In the genomic region with DNA sequence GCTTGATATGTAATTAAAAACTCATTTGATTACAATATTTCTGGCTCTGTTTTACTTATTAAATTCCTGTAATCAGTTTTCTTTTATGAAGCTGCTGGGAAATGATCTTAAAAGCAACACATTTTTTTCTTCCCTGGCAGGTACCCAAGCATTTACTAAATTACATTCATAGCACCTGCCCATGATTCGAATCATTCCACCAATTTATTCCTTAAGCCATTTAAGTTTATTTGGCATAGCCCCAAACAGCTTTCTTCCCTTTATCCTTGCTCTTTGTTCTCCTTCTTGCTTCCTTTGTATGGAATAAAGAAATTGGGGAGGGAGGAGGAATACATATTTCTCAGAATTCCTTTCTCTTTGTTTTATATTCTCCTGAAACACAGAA, we compare ENCODE assay signal across 10 cellular contexts.
DNase-seq lines count a peak whose midpoint lies in the region; ATAC-seq and TF ChIP-seq lines count a peak whose summit lies in the region.
"Had no signal": no experiment of that assay in that cellular context is flagged by ENCODE, and none has a peak within 500 bp of the region (broad histone marks: within the 10 kb centered on the region; RNA-seq: fewer than 3 reads in every experiment).

No MANE protein-coding gene starts in this region.

- no peak overlapping the region for H2BK5ac ChIP-seq in mesenchymal stem cell (ENCODE audit: low read depth, low read length, poor library complexity, severe bottlenecking)

- H3K4me1 ChIP-seq in right cardiac atrium (ENCODE audit: control insufficient read depth, insufficient read depth, low read length) (no peaks in the 10 kb centered on the region), mesenchymal stem cell (ENCODE audit: control insufficient read depth, insufficient read depth, low read depth, low read length) (no peaks in the 10 kb centered on the region), upper lobe of right lung (no peaks in the 10 kb centered on the region)

- no peak overlapping the region for H2AFZ ChIP-seq in mesenchymal stem cell (ENCODE audit: low read depth, low read length)

- peak overlapping the region; percentile 86 for H3K4me3 Mint-ChIP-seq in activated B cell treated with CpG ODN at 0.5 μM for 24 hours

- no peak overlapping the region for H4K91ac ChIP-seq in mesenchymal stem cell (ENCODE audit: low read length)

- no peak overlapping the region for H3K4ac ChIP-seq in mesenchymal stem cell (ENCODE audit: low read depth in 1 of 2, low read length in 2 of 2)

- H3K4me2 ChIP-seq in mesenchymal stem cell (ENCODE audit: low read length, poor library complexity, severe bottlenecking) = no peak overlapping the region

- no peak for TF ChIP-seq CTCF in activated B cell treated with CpG ODN at 0.5 μM for 24 hours (IDR thresholded peaks at IDR 0.05)
- no peak for TF ChIP-seq CTCF in upper lobe of right lung (IDR thresholded peaks at IDR 0.05)

- H3K23ac ChIP-seq in mesenchymal stem cell (ENCODE audit: low read length in 2 of 2) = no peak overlapping the region

- H3K9ac ChIP-seq in mesenchymal stem cell (ENCODE audit: low read length) = peak overlapping the region; percentile 88

- no peak overlapping the region for H3K18ac ChIP-seq in mesenchymal stem cell (ENCODE audit: low read depth in 1 of 2, low read length in 2 of 2)

- H3K4me1 Mint-ChIP-seq in activated B cell treated with CpG ODN at 0.5 μM for 24 hours = peaks cover 25% of the 10 kb centered on the region

- intact Hi-C loops in right cardiac atrium (cut with DNase I) = no loop called here
- intact Hi-C loops in Right ventricle myocardium inferior (cut with DNase I) = no loop called here
- intact Hi-C loops in activated B cell treated with CpG ODN at 0.5 μM for 24 hours (cut with micrococcal nuclease) = loop anchor here (1.0 to 10.0 kb wide), 4 partner anchors 16 to 481 kb away; a partner anchor contains a TSS
- intact Hi-C loops in upper lobe of right lung (cut with DNase I) = no loop called here

- H3K9me3 ChIP-seq in right cardiac atrium (ENCODE audit: control insufficient read depth, low read length) = no peaks in the 10 kb centered on the region
- no peaks in the 10 kb centered on the region for H3K9me3 ChIP-seq in mesenchymal stem cell (ENCODE audit: control insufficient read depth, low read length)
- H3K9me3 ChIP-seq in upper lobe of right lung = no peaks in the 10 kb centered on the region

- no peak for ATAC-seq in right cardiac atrium
- no peak for ATAC-seq in Right ventricle myocardium inferior
- ATAC-seq in activated B cell treated with CpG ODN at 0.5 μM for 24 hours (ENCODE audit: low read depth) = no peak
- ATAC-seq in upper lobe of right lung = no peak
- ATAC-seq in HG02970 (IDR thresholded peaks at IDR 0.05; ENCODE audit: low FRiP score, unreplicated experiment) = no peak

- no peak overlapping the region for H3K14ac ChIP-seq in mesenchymal stem cell (ENCODE audit: low read length in 2 of 2)

- no peak overlapping the region for H3K27ac ChIP-seq in right cardiac atrium (ENCODE audit: low read length)
- H3K27ac ChIP-seq in mesenchymal stem cell (ENCODE audit: low read length, poor library complexity, severe bottlenecking) = no peak overlapping the region
- H3K27ac ChIP-seq in upper lobe of right lung = no peak overlapping the region

- no peak overlapping the region for H2BK15ac ChIP-seq in mesenchymal stem cell (ENCODE audit: low read depth, poor library complexity, severe bottlenecking)

- no peak overlapping the region for H2BK12ac ChIP-seq in mesenchymal stem cell (ENCODE audit: low read length in 2 of 2)

- H3K79me1 ChIP-seq in mesenchymal stem cell (replicated peaks; ENCODE audit: low read length, poor library complexity, severe bottlenecking) = no peaks in the 10 kb centered on the region

- H3K27me3 ChIP-seq in right cardiac atrium (ENCODE audit: control insufficient read depth, insufficient read depth) (no peaks in the 10 kb centered on the region), mesenchymal stem cell (ENCODE audit: control insufficient read depth in 1 of 2, insufficient read depth in 1 of 2, low read length in 2 of 2) (peaks cover 0 to 6% of the 10 kb centered on the region in 2 experiments), upper lobe of right lung (no peaks in the 10 kb centered on the region)

- H3K36me3 Mint-ChIP-seq in activated B cell treated with CpG ODN at 0.5 μM for 24 hours (ENCODE audit: low read depth) = no peaks in the 10 kb centered on the region

- peak overlapping the region; percentile 92 for H3K27ac Mint-ChIP-seq in activated B cell treated with CpG ODN at 0.5 μM for 24 hours
- H3K27ac Mint-ChIP-seq: CD4-positive, alpha-beta T cell had no signal

- WGBS in right cardiac atrium = 45% methylated on average over 1 of the region's 1 CpG
- WGBS in mesenchymal stem cell = 100% methylated on average over 1 of the region's 1 CpG

- H3K27me3 Mint-ChIP-seq in activated B cell treated with CpG ODN at 0.5 μM for 24 hours = no peaks in the 10 kb centered on the region

- H3K9me3 Mint-ChIP-seq in activated B cell treated with CpG ODN at 0.5 μM for 24 hours = no peaks in the 10 kb centered on the region
- H3K9me3 Mint-ChIP-seq: CD4-positive, alpha-beta T cell had no signal

- peak overlapping the region; percentile 60 for H3K4me3 ChIP-seq in right cardiac atrium (ENCODE audit: low read length)
- peak overlapping the region in 1 of 2 experiments; percentile 76 for H3K4me3 ChIP-seq in mesenchymal stem cell (ENCODE audit: insufficient read depth in 1 of 2, low read depth in 1 of 2, low read length in 2 of 2)
- peak overlapping the region; percentile 36 for H3K4me3 ChIP-seq in upper lobe of right lung

- no peak overlapping the region for H2BK120ac ChIP-seq in mesenchymal stem cell (ENCODE audit: low read depth, low read length)

- CTCF ChIA-PET in activated B cell treated with CpG ODN at 0.5 μM for 24 hours (lab: Charles Lee) = interaction anchor here (1.0 kb wide), 1 partner anchor 16 kb away, joined by 3 read pairs; no protein-coding TSS in a partner anchor

- POLR2A ChIA-PET in activated B cell treated with CpG ODN at 0.5 μM for 24 hours (lab: Charles Lee) = interaction anchor here (0.7 to 1.2 kb wide), 4 partner anchors 24 to 371 kb away, joined by 3 to 5 read pairs (median 3); a partner anchor contains a TSS

- H3K36me3 ChIP-seq in mesenchymal stem cell (ENCODE audit: control insufficient read depth in 1 of 2, insufficient read depth in 2 of 2, low read depth in 1 of 2, low read length in 2 of 2) (no peaks in the 10 kb centered on the region), upper lobe of right lung (no peaks in the 10 kb centered on the region)

- no peak overlapping the region for H2AK5ac ChIP-seq in mesenchymal stem cell (ENCODE audit: low read length, severe bottlenecking)

- DNase-seq in right cardiac atrium = no peak
- no peak for DNase-seq in Right ventricle myocardium inferior (ENCODE audit: missing footprints)
- no peak for DNase-seq in activated B cell treated with CpG ODN at 0.5 μM for 24 hours
- DNase-seq in mesenchymal stem cell = no peak
- DNase-seq in upper lobe of right lung = no peak
- no peak for DNase-seq in stimulated activated CD4-positive, alpha-beta T cell treated with anti-CD3 and anti-CD28 coated beads, Interleukin-1b, Interleukin-23, amount 100 ng/mL, for 48 hours
- no peak for DNase-seq in effector CD4-positive, alpha-beta T cell
- DNase-seq: activated CD4-positive, CD25-positive, alpha-beta regulatory T cell treated with anti-CD3 and anti-CD28 coated beads, Interleukin-2, amount 50 U/mL, for 72 hours; CD4-positive, alpha-beta T cell had no signal

- H4K8ac ChIP-seq in mesenchymal stem cell (ENCODE audit: low read length) = no peak overlapping the region
